In the genomic region with DNA sequence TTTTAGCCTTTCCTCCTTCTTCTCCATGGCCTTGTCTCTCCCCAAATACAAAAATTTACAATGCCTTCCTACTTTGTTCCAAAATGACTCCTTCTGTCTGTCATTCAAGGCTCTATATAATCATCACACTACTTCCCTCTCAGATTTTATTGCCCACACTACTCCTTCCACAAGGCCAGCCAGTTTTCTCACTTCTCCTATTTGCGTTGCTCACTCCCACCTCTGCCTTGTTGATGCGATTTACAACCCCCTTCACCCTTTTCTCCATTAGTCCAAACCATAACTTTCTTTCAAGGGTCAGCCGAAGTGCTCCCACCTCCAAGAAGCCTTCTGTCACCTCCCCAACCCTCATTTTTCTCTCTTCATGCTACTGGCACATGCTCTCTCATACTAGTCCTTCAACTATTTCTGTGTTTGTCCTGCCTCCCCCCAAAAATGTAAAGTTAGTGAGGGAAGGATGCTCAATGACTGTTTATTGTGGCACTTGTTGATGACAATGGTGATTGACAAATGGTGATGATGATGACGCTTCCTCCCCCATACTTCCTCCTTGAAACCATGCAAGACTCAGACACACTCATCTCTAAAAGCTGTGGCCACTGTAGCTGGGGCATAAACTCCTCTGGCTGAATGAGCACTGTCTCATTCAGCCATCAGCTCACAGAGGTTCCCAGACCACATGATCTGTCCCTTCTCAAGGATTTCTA, we compare ENCODE assay signal across 11 cellular contexts. TPM values are rescaled to one million over a fixed set of nuclear protein-coding genes. Genes with fewer than 3 reads are reported as not detected.
DNase-seq lines count a peak whose midpoint lies in the region; ATAC-seq and TF ChIP-seq lines count a peak whose summit lies in the region.
"Had no signal": no experiment of that assay in that cellular context is flagged by ENCODE, and none has a peak within 500 bp of the region (broad histone marks: within the 10 kb centered on the region; RNA-seq: fewer than 3 reads in every experiment).

No MANE protein-coding gene starts in this region.

- peak; percentile 55 for ATAC-seq in GM18511 (IDR thresholded peaks at IDR 0.05; ENCODE audit: unreplicated experiment)
- ATAC-seq in GM21390 (IDR thresholded peaks at IDR 0.05; ENCODE audit: unreplicated experiment): peak; percentile 81
- ATAC-seq in HG03159 (IDR thresholded peaks at IDR 0.05; ENCODE audit: unreplicated experiment): peak; percentile 70

- H3K4me1 Mint-ChIP-seq in activated T-helper 2 cell treated with anti-CD3 and anti-CD28 coated beads, Interferon-gamma antibody, Interleukin-2, Interleukin-4, amounts not matched to agents 10 μg/mL and 5 μg/mL and 100 μg/mL, durations not matched to agents 14 hours and 24 hours and 36 hours (ENCODE audit: low read depth): peaks cover 18% of the 10 kb centered on the region
- peaks cover 3% of the 10 kb centered on the region for H3K4me1 Mint-ChIP-seq in neural progenitor cell

- H3K27ac Mint-ChIP-seq in activated T-helper 2 cell treated with anti-CD3 and anti-CD28 coated beads, Interferon-gamma antibody, Interleukin-2, Interleukin-4, amounts not matched to agents 10 μg/mL and 5 μg/mL and 100 μg/mL, durations not matched to agents 14 hours and 24 hours and 36 hours: peak overlapping the region; percentile 77
- no peak overlapping the region for H3K27ac Mint-ChIP-seq in neural progenitor cell

- no peak overlapping the region for H3K4me2 ChIP-seq in neural progenitor cell

- H3F3A ChIP-seq in neural progenitor cell (ENCODE audit: low read depth): peaks cover 7% of the 10 kb centered on the region

- H2AFZ ChIP-seq in neural progenitor cell (replicated peaks): no peak overlapping the region

- DNase-seq in activated T-helper 2 cell treated with anti-CD3 and anti-CD28 coated beads, Interferon-gamma antibody, Interleukin-2, Interleukin-4, amounts not matched to agents 10 μg/mL and 5 μg/mL and 100 μg/mL, durations not matched to agents 14 hours and 24 hours and 36 hours (ENCODE audit: low spot score): no peak
- DNase-seq in neural progenitor cell (ENCODE audit: low spot score) (no peak), NAMALWA (ENCODE audit: low spot score) (no peak), NCI-H69 (lab: John Stamatoyannopoulos, UW) (no peak), breast epithelium (ENCODE audit: low spot score in 2 of 2) (no peak)
- DNase-seq: effector CD8-positive, alpha-beta T cell; stimulated activated naive CD4-positive, alpha-beta T cell had no signal

- no peak overlapping the region for H3K9ac ChIP-seq in neural progenitor cell

- peaks cover 1% of the 10 kb centered on the region for H3K27me3 Mint-ChIP-seq in activated T-helper 2 cell treated with anti-CD3 and anti-CD28 coated beads, Interferon-gamma antibody, Interleukin-2, Interleukin-4, amounts not matched to agents 10 μg/mL and 5 μg/mL and 100 μg/mL, durations not matched to agents 14 hours and 24 hours and 36 hours (ENCODE audit: low read depth)
- peaks cover 12% of the 10 kb centered on the region for H3K27me3 Mint-ChIP-seq in neural progenitor cell (ENCODE audit: insufficient read depth, low read depth)

- H3K4me1 ChIP-seq in neural progenitor cell (no peaks in the 10 kb centered on the region), breast epithelium (no peaks in the 10 kb centered on the region)

- intact Hi-C loops in activated T-helper 2 cell treated with anti-CD3 and anti-CD28 coated beads, Interferon-gamma antibody, Interleukin-2, Interleukin-4, amounts not matched to agents 10 μg/mL and 5 μg/mL and 100 μg/mL, durations not matched to agents 14 hours and 24 hours and 36 hours (cut with micrococcal nuclease): no loop called here
- intact Hi-C loops in breast epithelium (cut with DNase I; ENCODE audit: low total_unique reads): no loop called here

- H3K9me3 ChIP-seq in neural progenitor cell (ENCODE audit: low read depth): no peaks in the 10 kb centered on the region
- peaks cover 0 to 7% of the 10 kb centered on the region in 2 donors for H3K9me3 ChIP-seq in breast epithelium

- peak overlapping the region; percentile 37 for H3K4me3 Mint-ChIP-seq in activated T-helper 2 cell treated with anti-CD3 and anti-CD28 coated beads, Interferon-gamma antibody, Interleukin-2, Interleukin-4, amounts not matched to agents 10 μg/mL and 5 μg/mL and 100 μg/mL, durations not matched to agents 14 hours and 24 hours and 36 hours (ENCODE audit: low read depth)
- H3K4me3 Mint-ChIP-seq in neural progenitor cell: no peak overlapping the region

- H3K27me3 ChIP-seq in neural progenitor cell: peaks cover 20% of the 10 kb centered on the region
- H3K27me3 ChIP-seq in breast epithelium: peaks cover 0 to 48% of the 10 kb centered on the region in 2 donors

- H3K27ac ChIP-seq in neural progenitor cell: no peak overlapping the region
- no peak overlapping the region for H3K27ac ChIP-seq in breast epithelium

- peaks cover 7% of the 10 kb centered on the region for H3K9me3 Mint-ChIP-seq in activated T-helper 2 cell treated with anti-CD3 and anti-CD28 coated beads, Interferon-gamma antibody, Interleukin-2, Interleukin-4, amounts not matched to agents 10 μg/mL and 5 μg/mL and 100 μg/mL, durations not matched to agents 14 hours and 24 hours and 36 hours
- H3K9me3 Mint-ChIP-seq in neural progenitor cell: peaks cover 15% of the 10 kb centered on the region

- no peak for TF ChIP-seq POLR2A in breast epithelium (IDR thresholded peaks at IDR 0.05)

- peaks cover 5% of the 10 kb centered on the region for H3K36me3 Mint-ChIP-seq in activated T-helper 2 cell treated with anti-CD3 and anti-CD28 coated beads, Interferon-gamma antibody, Interleukin-2, Interleukin-4, amounts not matched to agents 10 μg/mL and 5 μg/mL and 100 μg/mL, durations not matched to agents 14 hours and 24 hours and 36 hours (ENCODE audit: low read depth)
- no peaks in the 10 kb centered on the region for H3K36me3 Mint-ChIP-seq in neural progenitor cell

- no peaks in the 10 kb centered on the region for H4K20me1 ChIP-seq in neural progenitor cell (ENCODE audit: low read depth)

- no peaks in the 10 kb centered on the region for H3K36me3 ChIP-seq in neural progenitor cell
- no peaks in the 10 kb centered on the region for H3K36me3 ChIP-seq in breast epithelium

- no peak for TF ChIP-seq CTCF in neural progenitor cell (IDR thresholded peaks at IDR 0.05)
- no peak for TF ChIP-seq CTCF in breast epithelium (IDR thresholded peaks at IDR 0.05)

- H3K79me2 ChIP-seq in neural progenitor cell (ENCODE audit: low read depth): no peaks in the 10 kb centered on the region

- no peak overlapping the region for H3K4me3 ChIP-seq in neural progenitor cell
- H3K4me3 ChIP-seq in breast epithelium: no peak overlapping the region

RNA-seq across cellular contexts. Expression of a gene that starts 2.7 kb away (rescaled TPM):
- total RNA-seq in activated T-helper 2 cell treated with anti-CD3 and anti-CD28 coated beads, Interferon-gamma antibody, Interleukin-2, Interleukin-4, amounts not matched to agents 10 μg/mL and 5 μg/mL and 100 μg/mL, durations not matched to agents 14 hours and 24 hours and 36 hours: 0.23 and 0.25 TPM in 2 replicates
- total RNA-seq in neural progenitor cell (ENCODE audit: low replicate concordance) (1.4 and 1.5 TPM in 2 replicates), breast epithelium (under 1 TPM; 0.16 to 0.59 (median 0.33) TPM)

RNA-seq across cellular contexts. Expression of a gene that starts 38.1 kb away (rescaled TPM):
- total RNA-seq in activated T-helper 2 cell treated with anti-CD3 and anti-CD28 coated beads, Interferon-gamma antibody, Interleukin-2, Interleukin-4, amounts not matched to agents 10 μg/mL and 5 μg/mL and 100 μg/mL, durations not matched to agents 14 hours and 24 hours and 36 hours: not detected in 2 replicates
- total RNA-seq in neural progenitor cell (ENCODE audit: low replicate concordance) (0.36 TPM in 1 of 2 replicates, not detected in the other), breast epithelium (not detected)
- total RNA-seq: renal cortical epithelial cell had no signal

RNA-seq across cellular contexts. Expression of a gene that starts 57.2 kb away (rescaled TPM):
- total RNA-seq in activated T-helper 2 cell treated with anti-CD3 and anti-CD28 coated beads, Interferon-gamma antibody, Interleukin-2, Interleukin-4, amounts not matched to agents 10 μg/mL and 5 μg/mL and 100 μg/mL, durations not matched to agents 14 hours and 24 hours and 36 hours: not detected in 2 replicates
- total RNA-seq in neural progenitor cell (ENCODE audit: low replicate concordance) (not detected in 2 replicates), breast epithelium (not detected)
- total RNA-seq: renal cortical epithelial cell had no signal
